In the genomic region with DNA sequence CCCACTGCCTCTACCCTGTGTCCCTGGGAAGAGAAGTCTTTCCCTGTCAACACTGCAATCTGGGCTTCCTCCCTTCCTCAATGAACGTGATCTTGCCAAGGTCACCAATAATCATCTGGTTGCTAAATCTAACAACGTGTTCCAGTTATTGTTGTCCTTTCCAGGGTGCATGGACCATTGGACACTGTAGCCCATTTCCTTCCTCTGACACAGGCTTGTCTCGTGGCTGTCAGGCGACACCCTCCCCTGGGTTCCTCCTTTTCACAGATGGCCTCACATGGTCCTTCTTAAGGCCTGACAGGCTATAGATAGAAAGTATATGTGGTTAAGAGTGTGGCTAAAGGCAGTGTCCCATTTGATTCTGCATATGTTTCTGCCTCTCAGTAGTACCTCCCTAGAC, we compare ENCODE assay signal across 8 cellular contexts.
DNase-seq lines count a peak whose midpoint lies in the region; TF ChIP-seq lines count a peak whose summit lies in the region.

No MANE protein-coding gene starts in this region.

- H3K9me3 Mint-ChIP-seq in activated naive CD4-positive, alpha-beta T cell treated with anti-CD3 and anti-CD28 coated beads, Interleukin-2, amount 50 U/mL, for 24 hours, result no peaks in the 10 kb centered on the region
- no peaks in the 10 kb centered on the region for H3K9me3 Mint-ChIP-seq in T-helper 2 cell treated with Interferon-gamma antibody and Interleukin-4, amounts not matched to agents 5 μg/mL and 100 μg/mL, for 36 hours

- H3K36me3 ChIP-seq in right atrium auricular region (no peaks in the 10 kb centered on the region), vagina (no peaks in the 10 kb centered on the region)

- no peak for TF ChIP-seq CTCF in right atrium auricular region (IDR thresholded peaks at IDR 0.05)
- no peak for TF ChIP-seq CTCF in vagina (IDR thresholded peaks at IDR 0.05)

- H3K27me3 ChIP-seq in right atrium auricular region (no peaks in the 10 kb centered on the region), vagina (no peaks in the 10 kb centered on the region)

- peaks cover 2% of the 10 kb centered on the region for H3K36me3 Mint-ChIP-seq in activated naive CD4-positive, alpha-beta T cell treated with anti-CD3 and anti-CD28 coated beads, Interleukin-2, amount 50 U/mL, for 24 hours
- no peaks in the 10 kb centered on the region for H3K36me3 Mint-ChIP-seq in T-helper 2 cell treated with Interferon-gamma antibody and Interleukin-4, amounts not matched to agents 5 μg/mL and 100 μg/mL, for 36 hours (ENCODE audit: low read depth)

- DNase-seq in activated naive CD4-positive, alpha-beta T cell (lab: John Stamatoyannopoulos, UW), result no peak
- DNase-seq in NAMALWA (ENCODE audit: low spot score) (peak; percentile 61), right atrium auricular region (ENCODE audit: low spot score) (peak; percentile 70), vagina (ENCODE audit: extremely low spot score in 2 of 2) (no peak), DMS 273 treated with DMSO at 0.1 percent for 48 hours (lab: John Stamatoyannopoulos, UW) (no peak), NCI-H526 treated with DMSO at 0.1 percent for 48 hours (lab: John Stamatoyannopoulos, UW) (no peak)
- DNase-seq in T-helper 2 cell treated with Interferon-gamma antibody and Interleukin-4, amounts not matched to agents 5 μg/mL and 100 μg/mL, for 36 hours (ENCODE audit: low spot score), result no peak

- H3K4me3 Mint-ChIP-seq in activated naive CD4-positive, alpha-beta T cell treated with anti-CD3 and anti-CD28 coated beads, Interleukin-2, amount 50 U/mL, for 24 hours, result no peak overlapping the region
- no peak overlapping the region for H3K4me3 Mint-ChIP-seq in T-helper 2 cell treated with Interferon-gamma antibody and Interleukin-4, amounts not matched to agents 5 μg/mL and 100 μg/mL, for 36 hours

- H3K9me3 ChIP-seq in right atrium auricular region (no peaks in the 10 kb centered on the region), vagina (no peaks in the 10 kb centered on the region)

- no peak for TF ChIP-seq POLR2A in vagina (IDR thresholded peaks at IDR 0.05)

- peak overlapping the region; percentile 8 for H3K27ac Mint-ChIP-seq in activated naive CD4-positive, alpha-beta T cell treated with anti-CD3 and anti-CD28 coated beads, Interleukin-2, amount 50 U/mL, for 24 hours
- H3K27ac Mint-ChIP-seq in T-helper 2 cell treated with Interferon-gamma antibody and Interleukin-4, amounts not matched to agents 5 μg/mL and 100 μg/mL, for 36 hours, result no peak overlapping the region

- H3K27me3 Mint-ChIP-seq in activated naive CD4-positive, alpha-beta T cell treated with anti-CD3 and anti-CD28 coated beads, Interleukin-2, amount 50 U/mL, for 24 hours, result peaks cover 49% of the 10 kb centered on the region
- H3K27me3 Mint-ChIP-seq in T-helper 2 cell treated with Interferon-gamma antibody and Interleukin-4, amounts not matched to agents 5 μg/mL and 100 μg/mL, for 36 hours (ENCODE audit: low read depth), result peaks cover 53% of the 10 kb centered on the region

- H3K4me1 Mint-ChIP-seq in activated naive CD4-positive, alpha-beta T cell treated with anti-CD3 and anti-CD28 coated beads, Interleukin-2, amount 50 U/mL, for 24 hours, result peaks cover 4% of the 10 kb centered on the region
- peaks cover 1% of the 10 kb centered on the region for H3K4me1 Mint-ChIP-seq in T-helper 2 cell treated with Interferon-gamma antibody and Interleukin-4, amounts not matched to agents 5 μg/mL and 100 μg/mL, for 36 hours (ENCODE audit: low read depth)

- H3K4me3 ChIP-seq in right atrium auricular region (no peak overlapping the region), vagina (no peak overlapping the region)

- intact Hi-C loops in vagina (cut with DNase I), result no loop called here

- H3K4me1 ChIP-seq in right atrium auricular region, result peaks cover 0 to 38% of the 10 kb centered on the region in 2 donors
- peaks cover 6% of the 10 kb centered on the region for H3K4me1 ChIP-seq in vagina

- H3K27ac ChIP-seq in right atrium auricular region, result peak overlapping the region; percentile 46 to 54
- H3K27ac ChIP-seq in vagina, result peak overlapping the region; percentile 4

Comparison
In these comparisons a context has a peak if more than half of its experiments do, and no peak if none do; other contexts are left out.
1. DNase-seq: peak in NAMALWA (single experiment) and right atrium auricular region (single experiment); none in activated naive CD4-positive, alpha-beta T cell (0 of 4), vagina (0 of 2), DMS 273 treated with DMSO at 0.1 percent for 48 hours (single experiment), NCI-H526 treated with DMSO at 0.1 percent for 48 hours (single experiment) and T-helper 2 cell treated with Interferon-gamma antibody and Interleukin-4, amounts not matched to agents 5 μg/mL and 100 μg/mL, for 36 hours (single experiment).